Comparison of ENCODE assay signal across 2 cellular contexts in the genomic region with DNA sequence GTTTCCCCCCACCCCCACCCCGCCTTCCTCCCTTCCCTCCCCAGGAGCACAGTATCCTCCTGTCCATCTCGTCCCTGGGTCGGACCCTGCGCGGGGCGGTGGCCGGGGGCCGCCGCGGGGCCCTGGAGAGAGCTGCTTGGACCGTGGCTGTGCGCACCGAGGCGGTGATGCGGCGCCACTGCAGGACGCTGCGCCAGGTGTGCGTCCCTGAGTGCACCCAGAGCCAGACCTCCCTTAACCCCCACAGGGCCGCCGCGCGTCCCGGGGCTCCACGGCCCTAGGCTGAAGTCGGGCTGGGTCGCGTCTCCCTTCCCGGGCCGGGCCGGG.
TF ChIP-seq lines count a peak whose summit lies in the region.

No MANE protein-coding gene starts in this region.

TF ChIP-seq in HCT116, 20 proteins besides CTCF, POLR2A, EP300 and RAD21:
- TF ChIP-seq EZH2phosphoT487 (IDR thresholded peaks at IDR 0.05; ENCODE audit: borderline replicate concordance) = no peak
- no peak for TF ChIP-seq SIN3A (IDR thresholded peaks at IDR 0.05; ENCODE audit: low read depth)
- TF ChIP-seq YY1 (IDR thresholded peaks at IDR 0.05; ENCODE audit: extremely low read depth, insufficient replicate concordance, low read depth, low read length) = no peak
- no peak for TF ChIP-seq CBX3 (IDR thresholded peaks at IDR 0.05; ENCODE audit: low read depth)
- TF ChIP-seq SP1 (IDR thresholded peaks at IDR 0.05; ENCODE audit: low read depth) = no peak
- TF ChIP-seq EGR1 (IDR thresholded peaks at IDR 0.05; ENCODE audit: low read depth) = no peak
- TF ChIP-seq POLR2AphosphoS5 (IDR thresholded peaks at IDR 0.05; ENCODE audit: low read depth, low read length) = no peak
- TF ChIP-seq FOSL1 (IDR thresholded peaks at IDR 0.05; ENCODE audit: low read depth) = no peak
- TF ChIP-seq, protein P1, sequence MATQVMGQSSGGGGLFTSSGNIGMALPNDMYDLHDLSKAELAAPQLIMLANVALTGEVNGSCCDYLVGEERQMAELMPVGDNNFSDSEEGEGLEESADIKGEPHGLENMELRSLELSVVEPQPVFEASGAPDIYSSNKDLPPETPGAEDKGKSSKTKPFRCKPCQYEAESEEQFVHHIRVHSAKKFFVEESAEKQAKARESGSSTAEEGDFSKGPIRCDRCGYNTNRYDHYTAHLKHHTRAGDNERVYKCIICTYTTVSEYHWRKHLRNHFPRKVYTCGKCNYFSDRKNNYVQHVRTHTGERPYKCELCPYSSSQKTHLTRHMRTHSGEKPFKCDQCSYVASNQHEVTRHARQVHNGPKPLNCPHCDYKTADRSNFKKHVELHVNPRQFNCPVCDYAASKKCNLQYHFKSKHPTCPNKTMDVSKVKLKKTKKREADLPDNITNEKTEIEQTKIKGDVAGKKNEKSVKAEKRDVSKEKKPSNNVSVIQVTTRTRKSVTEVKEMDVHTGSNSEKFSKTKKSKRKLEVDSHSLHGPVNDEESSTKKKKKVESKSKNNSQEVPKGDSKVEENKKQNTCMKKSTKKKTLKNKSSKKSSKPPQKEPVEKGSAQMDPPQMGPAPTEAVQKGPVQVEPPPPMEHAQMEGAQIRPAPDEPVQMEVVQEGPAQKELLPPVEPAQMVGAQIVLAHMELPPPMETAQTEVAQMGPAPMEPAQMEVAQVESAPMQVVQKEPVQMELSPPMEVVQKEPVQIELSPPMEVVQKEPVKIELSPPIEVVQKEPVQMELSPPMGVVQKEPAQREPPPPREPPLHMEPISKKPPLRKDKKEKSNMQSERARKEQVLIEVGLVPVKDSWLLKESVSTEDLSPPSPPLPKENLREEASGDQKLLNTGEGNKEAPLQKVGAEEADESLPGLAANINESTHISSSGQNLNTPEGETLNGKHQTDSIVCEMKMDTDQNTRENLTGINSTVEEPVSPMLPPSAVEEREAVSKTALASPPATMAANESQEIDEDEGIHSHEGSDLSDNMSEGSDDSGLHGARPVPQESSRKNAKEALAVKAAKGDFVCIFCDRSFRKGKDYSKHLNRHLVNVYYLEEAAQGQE (IDR thresholded peaks at IDR 0.05; ENCODE audit: low read depth) = no peak
- TF ChIP-seq CEBPB (IDR thresholded peaks at IDR 0.05; ENCODE audit: low read depth) = no peak
- no peak for TF ChIP-seq SRF (IDR thresholded peaks at IDR 0.05; ENCODE audit: low read depth)
- TF ChIP-seq, protein P2, sequence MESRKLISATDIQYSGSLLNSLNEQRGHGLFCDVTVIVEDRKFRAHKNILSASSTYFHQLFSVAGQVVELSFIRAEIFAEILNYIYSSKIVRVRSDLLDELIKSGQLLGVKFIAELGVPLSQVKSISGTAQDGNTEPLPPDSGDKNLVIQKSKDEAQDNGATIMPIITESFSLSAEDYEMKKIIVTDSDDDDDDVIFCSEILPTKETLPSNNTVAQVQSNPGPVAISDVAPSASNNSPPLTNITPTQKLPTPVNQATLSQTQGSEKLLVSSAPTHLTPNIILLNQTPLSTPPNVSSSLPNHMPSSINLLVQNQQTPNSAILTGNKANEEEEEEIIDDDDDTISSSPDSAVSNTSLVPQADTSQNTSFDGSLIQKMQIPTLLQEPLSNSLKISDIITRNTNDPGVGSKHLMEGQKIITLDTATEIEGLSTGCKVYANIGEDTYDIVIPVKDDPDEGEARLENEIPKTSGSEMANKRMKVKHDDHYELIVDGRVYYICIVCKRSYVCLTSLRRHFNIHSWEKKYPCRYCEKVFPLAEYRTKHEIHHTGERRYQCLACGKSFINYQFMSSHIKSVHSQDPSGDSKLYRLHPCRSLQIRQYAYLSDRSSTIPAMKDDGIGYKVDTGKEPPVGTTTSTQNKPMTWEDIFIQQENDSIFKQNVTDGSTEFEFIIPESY (IDR thresholded peaks at IDR 0.05; ENCODE audit: extremely low read depth, insufficient replicate concordance, low read length) = no peak
- no peak for TF ChIP-seq ZNF274 (IDR thresholded peaks at IDR 0.05; ENCODE audit: low read depth, low read length)
- TF ChIP-seq, protein P3, sequence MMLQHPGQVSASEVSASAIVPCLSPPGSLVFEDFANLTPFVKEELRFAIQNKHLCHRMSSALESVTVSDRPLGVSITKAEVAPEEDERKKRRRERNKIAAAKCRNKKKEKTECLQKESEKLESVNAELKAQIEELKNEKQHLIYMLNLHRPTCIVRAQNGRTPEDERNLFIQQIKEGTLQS (IDR thresholded peaks at IDR 0.05) = no peak
- TF ChIP-seq EZH2 (IDR thresholded peaks at IDR 0.05) = no peak
- no peak for TF ChIP-seq TCF7L2 (IDR thresholded peaks at IDR 0.05; ENCODE audit: borderline replicate concordance, extremely low read depth, insufficient read depth, insufficient read length)
- TF ChIP-seq ZFX (IDR thresholded peaks at IDR 0.05) = no peak
- TF ChIP-seq ELF1 (IDR thresholded peaks at IDR 0.05; ENCODE audit: borderline replicate concordance, low read depth) = no peak
- TF ChIP-seq, protein P4, sequence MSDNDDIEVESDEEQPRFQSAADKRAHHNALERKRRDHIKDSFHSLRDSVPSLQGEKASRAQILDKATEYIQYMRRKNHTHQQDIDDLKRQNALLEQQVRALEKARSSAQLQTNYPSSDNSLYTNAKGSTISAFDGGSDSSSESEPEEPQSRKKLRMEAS (IDR thresholded peaks at IDR 0.05) = no peak
- no peak for TF ChIP-seq JUND (IDR thresholded peaks at IDR 0.05)
TF ChIP-seq in HCT116: peak in this region for 0.

TF ChIP-seq in HEK293T, 16 proteins besides CTCF, POLR2A, EP300 and RAD21:
- TF ChIP-seq LEF1 (IDR thresholded peaks at IDR 0.05; ENCODE audit: borderline replicate concordance) = no peak
- TF ChIP-seq ARNT (IDR thresholded peaks at IDR 0.05) = no peak
- TF ChIP-seq BHLHE40 (IDR thresholded peaks at IDR 0.05; ENCODE audit: borderline replicate concordance) = no peak
- TF ChIP-seq, protein P5, sequence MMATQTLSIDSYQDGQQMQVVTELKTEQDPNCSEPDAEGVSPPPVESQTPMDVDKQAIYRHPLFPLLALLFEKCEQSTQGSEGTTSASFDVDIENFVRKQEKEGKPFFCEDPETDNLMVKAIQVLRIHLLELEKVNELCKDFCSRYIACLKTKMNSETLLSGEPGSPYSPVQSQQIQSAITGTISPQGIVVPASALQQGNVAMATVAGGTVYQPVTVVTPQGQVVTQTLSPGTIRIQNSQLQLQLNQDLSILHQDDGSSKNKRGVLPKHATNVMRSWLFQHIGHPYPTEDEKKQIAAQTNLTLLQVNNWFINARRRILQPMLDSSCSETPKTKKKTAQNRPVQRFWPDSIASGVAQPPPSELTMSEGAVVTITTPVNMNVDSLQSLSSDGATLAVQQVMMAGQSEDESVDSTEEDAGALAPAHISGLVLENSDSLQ (IDR thresholded peaks at IDR 0.05) = no peak
- no peak for TF ChIP-seq ELF4 (IDR thresholded peaks at IDR 0.05)
- TF ChIP-seq SP1 (IDR thresholded peaks at IDR 0.05) = no peak
- TF ChIP-seq ZNF384 (IDR thresholded peaks at IDR 0.05) = no peak
- no peak for TF ChIP-seq CTBP1 (IDR thresholded peaks at IDR 0.05; ENCODE audit: borderline replicate concordance)
- no peak for TF ChIP-seq TARDBP (IDR thresholded peaks at IDR 0.05)
- no peak for TF ChIP-seq L3MBTL2 (conservative IDR thresholded peaks at IDR 0.05)
- TF ChIP-seq NFRKB (IDR thresholded peaks at IDR 0.05) = no peak
- TF ChIP-seq FOXK2 (IDR thresholded peaks at IDR 0.05) = no peak
- no peak for TF ChIP-seq FOXA1 (IDR thresholded peaks at IDR 0.05)
- TF ChIP-seq FOXM1 (IDR thresholded peaks at IDR 0.05; ENCODE audit: borderline replicate concordance) = no peak
- TF ChIP-seq HDGF (IDR thresholded peaks at IDR 0.05; ENCODE audit: borderline replicate concordance) = no peak
- no peak for TF ChIP-seq SUZ12 (IDR thresholded peaks at IDR 0.05)
